Comparison of ENCODE assay signal across 1 cellular context in the genomic region with DNA sequence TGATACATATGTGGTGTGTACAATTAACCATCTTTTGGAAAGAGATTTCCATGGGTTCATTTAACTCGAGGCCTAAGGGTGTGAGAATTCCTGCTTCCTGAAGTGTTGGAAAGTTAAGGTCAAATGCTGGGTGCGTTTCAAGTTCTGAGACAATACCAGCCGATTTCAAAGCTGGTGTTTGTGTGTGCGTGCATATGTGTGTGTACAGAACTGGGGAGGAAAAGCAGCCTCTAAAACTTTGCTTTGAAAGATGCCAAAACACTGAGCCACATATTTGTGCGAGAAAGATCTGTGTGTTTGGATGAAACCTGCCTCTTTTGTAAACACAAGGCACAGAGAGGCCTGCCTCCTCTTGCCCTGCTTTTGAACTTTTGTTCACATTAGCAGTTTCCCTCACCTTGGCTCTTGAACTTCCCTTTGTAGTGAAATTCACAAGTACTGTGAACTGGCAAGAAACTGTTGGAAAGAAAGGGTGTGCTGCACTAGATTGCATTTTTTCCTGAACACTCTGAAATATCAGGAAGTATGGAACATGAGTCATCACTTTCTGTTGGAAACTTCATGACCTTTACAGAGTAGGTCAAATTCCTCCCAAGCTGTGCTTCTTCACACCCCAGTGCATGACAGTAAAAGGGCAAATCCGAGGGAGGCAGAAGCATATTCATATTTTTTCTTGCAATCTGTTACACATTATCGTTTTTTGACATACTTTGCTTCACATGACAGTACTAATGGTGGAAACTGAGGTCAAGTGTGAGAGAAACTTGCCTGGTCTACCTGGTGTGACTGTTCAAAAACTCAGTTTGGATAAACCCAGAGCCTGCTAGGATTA.
TF ChIP-seq lines count a peak whose summit lies in the region.

No MANE protein-coding gene starts in this region.

TF ChIP-seq in IMR-90, 13 proteins besides CTCF, POLR2A, EP300 and RAD21 (continued from another document):
- TF ChIP-seq, protein P1, sequence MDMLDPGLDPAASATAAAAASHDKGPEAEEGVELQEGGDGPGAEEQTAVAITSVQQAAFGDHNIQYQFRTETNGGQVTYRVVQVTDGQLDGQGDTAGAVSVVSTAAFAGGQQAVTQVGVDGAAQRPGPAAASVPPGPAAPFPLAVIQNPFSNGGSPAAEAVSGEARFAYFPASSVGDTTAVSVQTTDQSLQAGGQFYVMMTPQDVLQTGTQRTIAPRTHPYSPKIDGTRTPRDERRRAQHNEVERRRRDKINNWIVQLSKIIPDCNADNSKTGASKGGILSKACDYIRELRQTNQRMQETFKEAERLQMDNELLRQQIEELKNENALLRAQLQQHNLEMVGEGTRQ (IDR thresholded peaks at IDR 0.05; ENCODE audit: low read depth, low read length): no peak
TF ChIP-seq in IMR-90: peak in this region for 3.
